ENCODE assay signal across 8 cellular contexts in the genomic region with DNA sequence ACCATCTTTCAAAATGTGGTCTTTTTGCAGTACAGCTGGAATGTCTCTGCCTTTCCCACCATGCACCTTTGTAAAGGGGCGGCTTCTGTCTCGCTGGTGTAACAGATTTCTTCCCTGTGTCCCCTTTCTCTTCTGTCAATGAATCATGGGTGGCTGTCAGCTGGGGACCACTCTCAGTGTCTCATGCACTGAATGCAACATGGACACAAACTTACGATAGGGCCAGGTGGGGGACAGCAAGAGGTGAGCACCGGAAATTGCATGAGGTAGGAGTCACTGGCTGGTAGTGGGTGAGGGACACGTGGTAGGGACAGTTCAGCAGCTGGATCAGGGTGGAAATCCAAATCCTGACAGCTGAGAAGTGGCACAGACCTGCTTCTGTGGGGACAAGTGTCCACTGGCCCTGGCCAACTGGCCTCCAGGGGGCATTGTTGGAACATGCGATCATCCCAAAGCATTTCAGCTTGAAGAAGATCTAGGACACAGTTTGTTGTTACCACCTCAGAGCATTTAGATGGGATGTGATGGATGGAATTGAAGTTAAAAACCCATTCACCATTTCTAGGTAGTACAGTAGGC.
DNase-seq lines count a peak whose midpoint lies in the region; TF ChIP-seq lines count a peak whose summit lies in the region.
"Not testable (repeated sequence)": the region's sequence is repeated elsewhere in the genome, so short reads cannot be mapped to it uniquely, and the experiment has no call there.

No MANE protein-coding gene starts in this region.

- not testable (repeated sequence) for H3K79me2 ChIP-seq in Loucy (ENCODE audit: insufficient read depth, low read length); PC-9 (ENCODE audit: low read depth); parathyroid adenoma

- not testable (repeated sequence) for H4K20me1 ChIP-seq in Loucy (ENCODE audit: insufficient read depth, low read length, poor library complexity, severe bottlenecking); PC-9 (ENCODE audit: insufficient read depth)

- not testable (repeated sequence) for H3K4me3 ChIP-seq in Loucy (ENCODE audit: low read length, poor library complexity, severe bottlenecking); PC-9; adipocyte (ENCODE audit: low read length); parathyroid adenoma (ENCODE audit: low read depth, low read length)

- not testable (repeated sequence) for H3K36me3 ChIP-seq in Loucy (ENCODE audit: insufficient read depth, low read length); PC-9 (ENCODE audit: low read depth); adipocyte (ENCODE audit: control insufficient read depth, insufficient read depth, low read length, severe bottlenecking); parathyroid adenoma (ENCODE audit: control insufficient read depth, insufficient read depth, low read length)

- not testable (repeated sequence) for H3F3A ChIP-seq in Loucy (ENCODE audit: low read depth); PC-9 (ENCODE audit: insufficient read depth, low read depth)

- H3K4me1 ChIP-seq in Loucy (ENCODE audit: insufficient read depth, low read length, poor library complexity, severe bottlenecking); PC-9 (replicated peaks; ENCODE audit: insufficient read depth); adipocyte (ENCODE audit: control insufficient read depth, insufficient read depth, low read length); parathyroid adenoma: not testable (repeated sequence)

- not testable (repeated sequence) for H3K27me3 ChIP-seq in Loucy (ENCODE audit: insufficient read depth, low read length, poor library complexity, severe bottlenecking); PC-9 (ENCODE audit: insufficient read depth, low read depth); adipocyte (replicated peaks; ENCODE audit: control insufficient read depth, insufficient read depth, low read length); parathyroid adenoma (ENCODE audit: control insufficient read depth, insufficient read depth, low read length)

- not testable (repeated sequence) for H3K9me3 ChIP-seq in Loucy (ENCODE audit: insufficient read depth, low read depth, low read length); PC-9 (ENCODE audit: insufficient read depth, low read depth); adipocyte (ENCODE audit: control insufficient read depth, low read length); parathyroid adenoma (ENCODE audit: control insufficient read depth, low read length)

- H3K9me2 ChIP-seq in Loucy (replicated peaks; ENCODE audit: low read depth, low read length); PC-9 (ENCODE audit: insufficient read depth): not testable (repeated sequence)

- H2AFZ ChIP-seq in Loucy (ENCODE audit: low read length); PC-9; parathyroid adenoma: not testable (repeated sequence)

- CTCF ChIA-PET in PC-9 (lab: Charles Lee), result not testable (repeated sequence)

- not testable (repeated sequence) for H3K4me2 ChIP-seq in Loucy (ENCODE audit: low read depth, low read length, poor library complexity, severe bottlenecking); PC-9; parathyroid adenoma (ENCODE audit: low read length)

- DNase-seq in ACHN (peak; percentile 44), GM03348 (ENCODE audit: low spot score) (peak; percentile 15), PC-9 (peak; percentile 37 to 66), adipocyte (ENCODE audit: low read depth) (peak; percentile 26), erythroblast (lab: John Stamatoyannopoulos, UW) (peak; percentile 51 to 54), iPS-NIHi11 (ENCODE audit: low spot score) (peak; percentile 12)

- TF ChIP-seq POLR2A in erythroblast (IDR thresholded peaks at IDR 0.05; ENCODE audit: low read length), result not testable (repeated sequence)

- H3K27ac ChIP-seq in PC-9, parathyroid adenoma: not testable (repeated sequence)

- POLR2A ChIA-PET in PC-9 (lab: Charles Lee; ENCODE audit: unreplicated experiment), result not testable (repeated sequence)

- intact Hi-C loops in PC-9 (cut with micrococcal nuclease; ENCODE audit: unreplicated experiment), result loop anchor here (1.0 kb wide), 1 partner anchor 334 kb away; no protein-coding TSS in a partner anchor

- H3K9ac ChIP-seq in Loucy (ENCODE audit: low read depth, low read length, poor library complexity, severe bottlenecking); adipocyte (ENCODE audit: low read length); parathyroid adenoma: not testable (repeated sequence)

- not testable (repeated sequence) for BruUV-seq in PC-9 (replicated peaks; lab: Mats Ljungman, UMichigan)

- TF ChIP-seq CTCF in Loucy (conservative IDR thresholded peaks at IDR 0.05; ENCODE audit: low read length), result peak; percentile 47
- TF ChIP-seq CTCF in PC-9 (conservative IDR thresholded peaks at IDR 0.05), result peak; percentile 55
- peak; percentile 15 for TF ChIP-seq CTCF in parathyroid adenoma (IDR thresholded peaks at IDR 0.05)

- in situ Hi-C loops in ACHN (cut with HindIII; ENCODE audit: low pct_ligation_motif_present, low pct_unique_long_range_greater_than_20kb, low sequenced_read_pairs), result not testable (repeated sequence)
